Comparison of ENCODE assay signal across 16 cellular contexts in the genomic region with DNA sequence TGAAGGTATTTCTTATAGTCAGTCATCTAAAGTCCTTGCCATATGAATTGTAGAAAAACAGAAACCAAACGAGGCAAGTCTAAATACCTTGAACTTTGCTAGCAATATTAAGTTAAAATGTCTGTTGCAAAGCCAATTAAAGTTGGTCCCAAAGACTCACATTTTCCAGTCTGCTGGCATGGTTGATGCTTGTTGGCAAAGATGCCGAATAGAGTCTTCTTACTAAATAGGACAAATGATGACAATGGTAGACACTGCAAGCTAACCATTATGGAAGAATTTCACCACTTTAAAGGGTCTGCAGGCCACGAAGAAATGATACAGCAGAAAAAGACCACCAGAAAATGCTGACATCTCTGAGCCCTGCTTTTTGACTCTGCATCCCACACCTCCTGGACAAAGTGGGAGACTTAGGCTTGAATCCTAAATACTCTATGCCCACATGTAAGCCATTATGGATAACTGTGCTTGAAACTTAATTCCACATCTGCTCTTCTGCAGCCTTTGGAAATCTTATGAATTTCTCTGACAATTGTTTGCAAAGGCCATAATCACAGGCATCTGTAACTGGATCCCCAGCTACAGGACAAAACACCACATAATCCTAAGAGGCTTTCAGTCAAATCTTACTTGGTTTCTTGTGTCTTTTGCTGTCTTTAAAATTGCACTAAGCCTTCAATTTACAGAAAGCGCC.
A peak's percentile ranks its signal among the peaks of the same experiment; 100 is the strongest.
DNase-seq lines count a peak whose midpoint lies in the region; FAIRE-seq and TF ChIP-seq lines count a peak whose summit lies in the region.
"Had no signal": no experiment of that assay in that cellular context is flagged by ENCODE, and none has a peak within 500 bp of the region (broad histone marks: within the 10 kb centered on the region; RNA-seq: fewer than 3 reads in every experiment).

No MANE protein-coding gene starts in this region.

- DNase-seq in D721Med (ENCODE audit: insufficient read length, low spot score) (peak; percentile 33), PC-9 (no peak), fibroblast of the aortic adventitia (ENCODE audit: low read depth) (peak; percentile 25), foreskin melanocyte (no peak), NCI-H187 treated with DMSO at 0.1 percent for 48 hours (lab: John Stamatoyannopoulos, UW) (no peak), COLO829 (ENCODE audit: low spot score) (no peak), prostate gland (ENCODE audit: low spot score) (no peak)
- DNase-seq: activated CD8-positive, alpha-beta T cell treated with anti-CD3 and anti-CD28 coated beads for 36 hours; NCI-H1417; retina; stimulated activated CD4-positive, alpha-beta T cell treated with anti-CD3 and anti-CD28 coated beads, Interleukin-2, amount 100 ng/mL, for 48 hours; stimulated activated CD8-positive, alpha-beta memory T cell treated with anti-CD3 and anti-CD28 coated beads, Interleukin-4, amount 100 ng/mL, for 48 hours had no signal

- H3K36me3 ChIP-seq in PC-9 (ENCODE audit: low read depth) = 0 out of 2 replicates have a peak, but pooled peaks cover 11% of the 10 kb centered on the region
- H3K36me3 ChIP-seq in skeletal muscle satellite cell (ENCODE audit: insufficient read depth, low read length) = no peaks in the 10 kb centered on the region
- no peaks in the 10 kb centered on the region for H3K36me3 ChIP-seq in prostate gland
- H3K36me3 ChIP-seq: upper lobe of left lung had no signal

- TF ChIP-seq POLR2A in prostate gland (IDR thresholded peaks at IDR 0.05) = no peak

- H3K9ac ChIP-seq in skeletal muscle satellite cell (ENCODE audit: low read depth, low read length) = peak overlapping the region; percentile 60

- H3K27me3 ChIP-seq in PC-9 (ENCODE audit: insufficient read depth, low read depth) (no peaks in the 10 kb centered on the region), skeletal muscle satellite cell (ENCODE audit: control insufficient read depth, insufficient read depth, low read length) (no peaks in the 10 kb centered on the region), prostate gland (replicated peaks; ENCODE audit: insufficient read depth) (no peaks in the 10 kb centered on the region)
- H3K27me3 ChIP-seq: upper lobe of left lung had no signal

- peak overlapping the region; percentile 61 for H3K4me2 ChIP-seq in PC-9
- H3K4me2 ChIP-seq in skeletal muscle satellite cell (ENCODE audit: low read length) = peak overlapping the region; percentile 66

- peaks cover 39% of the 10 kb centered on the region for H3K79me2 ChIP-seq in PC-9 (ENCODE audit: low read depth)

- H3K9me3 ChIP-seq in PC-9 (ENCODE audit: insufficient read depth, low read depth) (no peaks in the 10 kb centered on the region), skeletal muscle satellite cell (replicated peaks; ENCODE audit: low read length) (no peaks in the 10 kb centered on the region), prostate gland (no peaks in the 10 kb centered on the region)
- H3K9me3 ChIP-seq: upper lobe of left lung had no signal

- peak; percentile 89 for FAIRE-seq in D721Med (lab: Jason Lieb, UNC)
- FAIRE-seq: TTC549 had no signal

- WGBS in prostate gland = 75% methylated on average over 4 of the region's 4 CpGs

- H2AFZ ChIP-seq in PC-9 = no peak overlapping the region

- no peaks in the 10 kb centered on the region for H4K20me1 ChIP-seq in PC-9 (ENCODE audit: insufficient read depth)

- peaks cover 51% of the 10 kb centered on the region for H3K4me1 ChIP-seq in PC-9 (replicated peaks; ENCODE audit: insufficient read depth)
- H3K4me1 ChIP-seq in skeletal muscle satellite cell (ENCODE audit: control insufficient read depth, insufficient read depth, low read length) = peaks cover 61% of the 10 kb centered on the region
- H3K4me1 ChIP-seq in prostate gland (replicated peaks) = no peaks in the 10 kb centered on the region

- peak overlapping the region; percentile 64 for H3K27ac ChIP-seq in PC-9
- no peak overlapping the region for H3K27ac ChIP-seq in prostate gland

- no TSS peak for BruUV-seq in PC-9 (replicated peaks; lab: Mats Ljungman, UMichigan)

- CTCF ChIA-PET in PC-9 (lab: Charles Lee) = no interaction called here

- H3K4me3 ChIP-seq in PC-9 (no peak overlapping the region), fibroblast of the aortic adventitia (ENCODE audit: low read depth, low read length) (no peak overlapping the region), skeletal muscle satellite cell (ENCODE audit: low read length) (no peak overlapping the region), prostate gland (no peak overlapping the region)
- H3K4me3 ChIP-seq: coronary artery, upper lobe of left lung had no signal

- TF ChIP-seq CTCF in D721Med (IDR thresholded peaks at IDR 0.05; ENCODE audit: insufficient read depth, missing control alignments) (no peak), PC-9 (conservative IDR thresholded peaks at IDR 0.05) (no peak), fibroblast of the aortic adventitia (IDR thresholded peaks at IDR 0.05; ENCODE audit: insufficient read depth, low read length) (no peak), prostate gland (IDR thresholded peaks at IDR 0.05) (no peak)

- intact Hi-C loops in PC-9 (cut with micrococcal nuclease; ENCODE audit: unreplicated experiment) (loop anchor here (5.0 kb wide), 1 partner anchor 260 kb away; no protein-coding TSS in a partner anchor), prostate gland (cut with DNase I) (no loop called here)

- POLR2A ChIA-PET in PC-9 (lab: Charles Lee; ENCODE audit: unreplicated experiment) = interaction anchor here (0.5 kb wide), 1 partner anchor 24 kb away, joined by 3 read pairs; no protein-coding TSS in a partner anchor

- peaks cover 44% of the 10 kb centered on the region for H3F3A ChIP-seq in PC-9 (ENCODE audit: insufficient read depth, low read depth)

- H3K9me2 ChIP-seq in PC-9 (ENCODE audit: insufficient read depth) = no peaks in the 10 kb centered on the region

Comparison
In these comparisons a context has a peak if more than half of its experiments do, and no peak if none do; other contexts are left out.
1. DNase-seq: peak in D721Med (single experiment) and fibroblast of the aortic adventitia (single experiment); none in PC-9 (0 of 2), foreskin melanocyte (single experiment), NCI-H187 treated with DMSO at 0.1 percent for 48 hours (single experiment), COLO829 (single experiment) and prostate gland (single experiment).